18 cellular contexts compared by ENCODE assay signal in genomic region chr9:133002147-133003070, GRCh38. TPM values are rescaled to one million over a fixed set of nuclear protein-coding genes. Genes with fewer than 3 reads are reported as not detected.
DNase-seq lines count a peak whose midpoint lies in the region; ATAC-seq and TF ChIP-seq lines count a peak whose summit lies in the region.
"Had no signal": no experiment of that assay in that cellular context is flagged by ENCODE, and none has a peak within 500 bp of the region (broad histone marks: within the 10 kb centered on the region; RNA-seq: fewer than 3 reads in every experiment).

No MANE protein-coding gene starts in this region.

- DNase-seq in GM23338 (ENCODE audit: low spot score): no peak
- DNase-seq in MV-4-11 (lab: John Stamatoyannopoulos, UW): peak; percentile 47
- peak; percentile 40 for DNase-seq in astrocyte of the hippocampus (ENCODE audit: low read depth, low spot score)
- peak; percentile 26 for DNase-seq in osteoblast (ENCODE audit: insufficient read length, low spot score, missing footprints)
- no peak for DNase-seq in activated CD4-positive, alpha-beta T cell treated with anti-CD3 and anti-CD28 coated beads, Interleukin-2, amount 50 U/mL, for 1 hour
- DNase-seq in gastrocnemius medialis: no peak
- DNase-seq in GM10266 (ENCODE audit: extremely low spot score): no peak
- DNase-seq: activated CD4-positive, alpha-beta T cell treated with anti-CD3 and anti-CD28 coated beads for 36 hours; amygdala; BE2C; central memory CD4-positive, alpha-beta T cell; DMS153; effector CD4-positive, alpha-beta T cell; mesenchymal stem cell; NCI-H1048; PC-3 had no signal

- H4K20me1 ChIP-seq in GM23338 (replicated peaks; ENCODE audit: insufficient read depth) (no peaks in the 10 kb centered on the region), osteoblast (ENCODE audit: insufficient read depth, low read length) (no peaks in the 10 kb centered on the region)

- intact Hi-C loops in gastrocnemius medialis (cut with DNase I; ENCODE audit: low total_unique reads): no loop called here

- no peaks in the 10 kb centered on the region for H3K9me2 ChIP-seq in GM23338 (ENCODE audit: insufficient read depth)

- H3K4me1 ChIP-seq in GM23338 (ENCODE audit: insufficient read depth): peaks cover 23% of the 10 kb centered on the region
- H3K4me1 ChIP-seq in osteoblast (ENCODE audit: insufficient read depth, low read length): peaks cover 3% of the 10 kb centered on the region
- H3K4me1 ChIP-seq in gastrocnemius medialis: no peaks in the 10 kb centered on the region
- H3K4me1 ChIP-seq: BE2C had no signal

- H3K36me3 ChIP-seq in GM23338 (ENCODE audit: insufficient read depth) (no peaks in the 10 kb centered on the region), osteoblast (ENCODE audit: insufficient read depth, low read length) (no peaks in the 10 kb centered on the region), gastrocnemius medialis (no peaks in the 10 kb centered on the region)
- H3K36me3 ChIP-seq: BE2C had no signal

- peaks cover 51% of the 10 kb centered on the region for H3K27me3 ChIP-seq in GM23338 (ENCODE audit: insufficient read depth)
- peaks cover 27% of the 10 kb centered on the region for H3K27me3 ChIP-seq in osteoblast (ENCODE audit: insufficient read depth, low read length)
- H3K27me3 ChIP-seq in gastrocnemius medialis: peaks cover 12 to 22% (median 18%) of the 10 kb centered on the region in 3 donors

- 0 out of 2 replicates have a peak, but pooled peaks cover 4% of the 10 kb centered on the region for H3F3A ChIP-seq in GM23338 (replicated peaks; ENCODE audit: low read depth)

- no peak for TF ChIP-seq POLR2A in gastrocnemius medialis (IDR thresholded peaks at IDR 0.05)

- TF ChIP-seq CTCF in GM23338 (conservative IDR thresholded peaks at IDR 0.05; ENCODE audit: low read depth in 2 of 2) (no peak), osteoblast (IDR thresholded peaks at IDR 0.05; ENCODE audit: extremely low read depth, low read depth, low read length) (no peak), gastrocnemius medialis (IDR thresholded peaks at IDR 0.05 in 4 of 5, conservative IDR thresholded peaks at IDR 0.05 in 1 of 5) (no peak), GM10266 (IDR thresholded peaks at IDR 0.05; ENCODE audit: control insufficient read depth, insufficient read depth, low read depth, missing control alignments) (no peak)

- no peak overlapping the region for H3K27ac Mint-ChIP-seq in GM23338
- H3K27ac Mint-ChIP-seq: activated CD4-positive, alpha-beta T cell treated with anti-CD3 and anti-CD28 coated beads for 36 hours; natural killer cell treated with Interleukin-12 subunit alpha and Interleukin-12 subunit beta and Interleukin-15 and Interleukin-18, amount 100 ng/mL, for 72 hours had no signal

- H3K4me2 ChIP-seq in GM23338 (peak overlapping the region; percentile 71; the same call in 1 of the 2 replicates), osteoblast (ENCODE audit: insufficient read depth, low read length) (no peak overlapping the region)

- H3K4me3 ChIP-seq in GM23338 (no peak overlapping the region), osteoblast (ENCODE audit: insufficient read depth, low read length) (no peak overlapping the region), gastrocnemius medialis (no peak overlapping the region)
- H3K4me3 ChIP-seq: SK-N-MC had no signal

- ATAC-seq in GM23338 (no peak), gastrocnemius medialis (no peak)
- ATAC-seq: activated CD4-positive, alpha-beta T cell treated with anti-CD3 and anti-CD28 coated beads for 36 hours; PC-3 had no signal

- H3K9me3 ChIP-seq in osteoblast (ENCODE audit: low read depth, low read length) (no peaks in the 10 kb centered on the region), gastrocnemius medialis (no peaks in the 10 kb centered on the region)
- H3K9me3 ChIP-seq: BE2C had no signal

- H3K4me3 Mint-ChIP-seq in GM23338: no peak overlapping the region; the same call in 2 of the 3 replicates
- H3K4me3 Mint-ChIP-seq: activated CD4-positive, alpha-beta T cell treated with anti-CD3 and anti-CD28 coated beads for 36 hours; natural killer cell treated with Interleukin-12 subunit alpha and Interleukin-12 subunit beta and Interleukin-15 and Interleukin-18, amount 100 ng/mL, for 72 hours had no signal

- in situ Hi-C loops in gastrocnemius medialis (cut with MboI; ENCODE audit: low sequenced_read_pairs in 4 of 4): no loop called here

- H3K79me2 ChIP-seq in GM23338 (replicated peaks; ENCODE audit: insufficient read depth) (no peaks in the 10 kb centered on the region), osteoblast (ENCODE audit: insufficient read depth, low read length) (no peaks in the 10 kb centered on the region)

- peaks cover 37% of the 10 kb centered on the region for H3K4me1 Mint-ChIP-seq in GM23338
- H3K4me1 Mint-ChIP-seq: activated CD4-positive, alpha-beta T cell treated with anti-CD3 and anti-CD28 coated beads for 36 hours had no signal

- H2AFZ ChIP-seq in GM23338 (no peak overlapping the region), osteoblast (ENCODE audit: low read length) (no peak overlapping the region)

- no peaks in the 10 kb centered on the region; the same call in 2 of the 3 replicates for H3K9me3 Mint-ChIP-seq in GM23338
- H3K9me3 Mint-ChIP-seq: natural killer cell treated with Interleukin-12 subunit alpha and Interleukin-12 subunit beta and Interleukin-15 and Interleukin-18, amount 100 ng/mL, for 72 hours had no signal

- H3K27ac ChIP-seq in GM23338 (ENCODE audit: low read depth) (no peak overlapping the region), osteoblast (ENCODE audit: low read depth, low read length) (no peak overlapping the region), gastrocnemius medialis (no peak overlapping the region)
- H3K27ac ChIP-seq: SK-N-MC had no signal

- H3K27me3 Mint-ChIP-seq in GM23338 (ENCODE audit: insufficient read depth, low read depth, poor library complexity): peaks cover 51% of the 10 kb centered on the region

- no peaks in the 10 kb centered on the region for H3K36me3 Mint-ChIP-seq in GM23338 (ENCODE audit: low read depth)
- H3K36me3 Mint-ChIP-seq: natural killer cell treated with Interleukin-12 subunit alpha and Interleukin-12 subunit beta and Interleukin-15 and Interleukin-18, amount 100 ng/mL, for 72 hours had no signal

TF ChIP-seq in GM23338, 12 proteins besides CTCF, POLR2A, EP300 and RAD21 (continues in another document):
- TF ChIP-seq ETS1 (IDR thresholded peaks at IDR 0.05) (no peak), EZH2 (IDR thresholded peaks at IDR 0.05; ENCODE audit: low read depth, unreplicated experiment) (no peak), EZH2phosphoT487 (IDR thresholded peaks at IDR 0.05; ENCODE audit: unreplicated experiment) (no peak), REST (IDR thresholded peaks at IDR 0.05; ENCODE audit: unreplicated experiment) (no peak), ZNF114 (CRISPR knock-in tag; IDR thresholded peaks at IDR 0.05) (no peak), NANOG (IDR thresholded peaks at IDR 0.05; ENCODE audit: borderline replicate concordance) (no peak), POLR2AphosphoS5 (IDR thresholded peaks at IDR 0.05; ENCODE audit: low read depth) (no peak)

RNA-seq across cellular contexts. Expression of gene GFI1B, which starts 23.9 kb away (rescaled TPM):
- total RNA-seq in GM23338 (2014; rRNA removed; shearing (Covaris generic)): 0.38 and 1.0 TPM in 2 replicates
- 0.28 TPM in 1 of 2 replicates, not detected in the other for polyA plus RNA-seq in GM23338 (2016; fragmentation: Nextera tagmentation; extraction: Ambion mirVana)
- total RNA-seq in osteoblast (under 0.01 TPM in 1 of 2 replicates, not detected in the other), gastrocnemius medialis (not detected)
- total RNA-seq: PC-3 had no signal

RNA-seq across cellular contexts. Expression of gene GTF3C5, which starts 28.4 kb away (rescaled TPM):
- 78.8 and 81.1 TPM in 2 replicates for total RNA-seq in GM23338 (2014; rRNA removed; shearing (Covaris generic))
- polyA plus RNA-seq in GM23338 (2016; fragmentation: Nextera tagmentation; extraction: Ambion mirVana): 41.2 and 46.0 TPM in 2 replicates
- total RNA-seq in osteoblast (31.8 and 41.3 TPM in 2 replicates), gastrocnemius medialis (10 to 100 TPM; 48.1 to 55.3 (median 51.5) TPM)

RNA-seq across cellular contexts. Expression of gene TSC1, which starts 58.0 kb away (rescaled TPM):
- total RNA-seq in GM23338 (2014; rRNA removed; shearing (Covaris generic)): 43.2 and 48.0 TPM in 2 replicates
- polyA plus RNA-seq in GM23338 (2016; fragmentation: Nextera tagmentation; extraction: Ambion mirVana): 20.1 and 23.7 TPM in 2 replicates
- total RNA-seq in osteoblast: 68.4 and 81.3 TPM in 2 replicates
- total RNA-seq in gastrocnemius medialis: 10 to 100 TPM; 36.7 to 45.3 (median 39.7) TPM

RNA-seq across cellular contexts. Expression of gene CEL, which starts 59.4 kb away (rescaled TPM):
- 1.0 and 2.3 TPM in 2 replicates for total RNA-seq in GM23338 (2014; rRNA removed; shearing (Covaris generic))
- polyA plus RNA-seq in GM23338 (2016; fragmentation: Nextera tagmentation; extraction: Ambion mirVana): 0.26 and 0.27 TPM in 2 replicates
- total RNA-seq in osteoblast (under 0.01 TPM in 1 of 2 replicates, not detected in the other), gastrocnemius medialis (1 to 10 TPM in 1 of 4 donors, under 1 TPM in 1, not detected in 2; 0.13 to 1.8 TPM)

Comparison
In these comparisons a context has a peak if more than half of its experiments do, and no peak if none do; other contexts are left out.
1. DNase-seq: peak in MV-4-11 (single experiment), astrocyte of the hippocampus (single experiment) and osteoblast (single experiment); none in GM23338 (single experiment), activated CD4-positive, alpha-beta T cell treated with anti-CD3 and anti-CD28 coated beads, Interleukin-2, amount 50 U/mL, for 1 hour (single experiment), gastrocnemius medialis (0 of 2) and GM10266 (single experiment).